ENCODE assay signal across 17 cellular contexts in the genomic region with DNA sequence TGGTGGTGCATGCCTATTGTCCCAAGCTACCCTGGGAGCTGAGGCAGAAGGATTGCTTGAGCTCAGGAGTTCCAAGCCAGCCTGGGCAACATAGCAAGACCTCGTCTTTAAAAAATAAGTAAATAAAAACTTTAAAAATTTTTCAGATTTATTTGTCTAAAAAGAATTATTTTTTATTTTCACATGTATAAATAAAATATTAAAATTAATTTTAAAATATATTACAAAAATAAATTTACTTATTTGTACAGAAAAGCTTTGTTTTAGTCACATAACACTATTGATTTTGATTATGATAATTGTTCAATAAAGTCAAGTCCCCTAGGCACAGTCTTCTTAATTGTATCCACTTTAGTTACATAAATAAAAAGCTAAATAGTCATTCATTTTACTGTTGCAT.
A peak's percentile ranks its signal among the peaks of the same experiment; 100 is the strongest.
DNase-seq lines count a peak whose midpoint lies in the region; ATAC-seq, FAIRE-seq and TF ChIP-seq lines count a peak whose summit lies in the region.
"Had no signal": no experiment of that assay in that cellular context is flagged by ENCODE, and none has a peak within 500 bp of the region (broad histone marks: within the 10 kb centered on the region; RNA-seq: fewer than 3 reads in every experiment).

No MANE protein-coding gene starts in this region.

- no peak overlapping the region for H3K4me2 ChIP-seq in hepatocyte
- H3K4me2 ChIP-seq: BLaER1 treated with 17β-estradiol and CSF1 and Interleukin-3, amounts not matched to agents 10 nM and 100 nM had no signal

- POLR2A ChIA-PET in WTC11 (lab: Charles Lee), result no interaction called here
- POLR2A ChIA-PET in activated CD8-positive, alpha-beta T cell treated with anti-CD3 and anti-CD28 coated beads for 36 hours (lab: Charles Lee), result no interaction called here

- H4K20me1 ChIP-seq in hepatocyte (ENCODE audit: insufficient read depth, poor library complexity, severe bottlenecking), result no peaks in the 10 kb centered on the region
- H4K20me1 ChIP-seq: BLaER1 treated with 17β-estradiol and CSF1 and Interleukin-3, amounts not matched to agents 10 nM and 100 nM had no signal

- H3K4me3 Mint-ChIP-seq in WTC11, result no peak overlapping the region
- H3K4me3 Mint-ChIP-seq in activated CD8-positive, alpha-beta T cell treated with anti-CD3 and anti-CD28 coated beads for 36 hours, result no peak overlapping the region
- H3K4me3 Mint-ChIP-seq: CD4-positive, CD25-positive, alpha-beta regulatory T cell; HFFc6 had no signal

- H3K27me3 ChIP-seq in hepatocyte, result no peaks in the 10 kb centered on the region
- H3K27me3 ChIP-seq in psoas muscle (ENCODE audit: insufficient read depth in 3 of 3, low read length in 2 of 3), result no peaks in the 10 kb centered on the region
- H3K27me3 ChIP-seq: BLaER1 treated with 17β-estradiol and CSF1 and Interleukin-3, amounts not matched to agents 10 nM and 100 nM had no signal

- no peak overlapping the region for H2AFZ ChIP-seq in hepatocyte

- DNase-seq in WTC11 (ENCODE audit: low spot score) (no peak), hepatocyte (ENCODE audit: low spot score) (no peak), psoas muscle (no peak), SIG-M5 (lab: John Stamatoyannopoulos, UW) (no peak)
- DNase-seq in activated CD8-positive, alpha-beta T cell treated with anti-CD3 and anti-CD28 coated beads for 36 hours, result no peak
- DNase-seq: 8988T, ACHN, DMS79, HCEC 1CT, HFFc6, IMR-90 had no signal

- no peaks in the 10 kb centered on the region for H3K9me3 ChIP-seq in hepatocyte (ENCODE audit: low read depth)
- no peaks in the 10 kb centered on the region for H3K9me3 ChIP-seq in psoas muscle
- H3K9me3 ChIP-seq: BLaER1 treated with 17β-estradiol and CSF1 and Interleukin-3, amounts not matched to agents 10 nM and 100 nM had no signal

- no peaks in the 10 kb centered on the region for H3K9me3 Mint-ChIP-seq in WTC11
- no peaks in the 10 kb centered on the region for H3K9me3 Mint-ChIP-seq in activated CD8-positive, alpha-beta T cell treated with anti-CD3 and anti-CD28 coated beads for 36 hours
- H3K9me3 Mint-ChIP-seq: CD4-positive, CD25-positive, alpha-beta regulatory T cell; HFFc6 had no signal

- TF ChIP-seq CTCF in WTC11 (IDR thresholded peaks at IDR 0.05) (no peak), hepatocyte (IDR thresholded peaks at IDR 0.05; ENCODE audit: poor library complexity) (no peak), psoas muscle (IDR thresholded peaks at IDR 0.05) (no peak)
- TF ChIP-seq CTCF in activated CD8-positive, alpha-beta T cell treated with anti-CD3 and anti-CD28 coated beads for 36 hours (IDR thresholded peaks at IDR 0.05), result no peak

- H3K27ac ChIP-seq in hepatocyte (peak overlapping the region; percentile 59), psoas muscle (peak overlapping the region; percentile 81)
- H3K27ac ChIP-seq: BLaER1 treated with 17β-estradiol and CSF1 and Interleukin-3, amounts not matched to agents 10 nM and 100 nM had no signal

- intact Hi-C loops in psoas muscle (cut with DNase I), result no loop called here
- intact Hi-C loops in activated CD8-positive, alpha-beta T cell treated with anti-CD3 and anti-CD28 coated beads for 36 hours (cut with micrococcal nuclease), result no loop called here

- peaks cover 14% of the 10 kb centered on the region for H3K4me1 Mint-ChIP-seq in WTC11
- H3K4me1 Mint-ChIP-seq in activated CD8-positive, alpha-beta T cell treated with anti-CD3 and anti-CD28 coated beads for 36 hours (ENCODE audit: low read depth), result peaks cover 7% of the 10 kb centered on the region

- FAIRE-seq in G401.6 (lab: Jason Lieb, UNC), result peak; percentile 81
- FAIRE-seq: GM12892 had no signal

- H3K9me2 ChIP-seq in hepatocyte (replicated peaks; ENCODE audit: insufficient read depth), result no peaks in the 10 kb centered on the region

- H3K36me3 ChIP-seq in hepatocyte (replicated peaks; ENCODE audit: insufficient read depth, low read depth) (no peaks in the 10 kb centered on the region), psoas muscle (ENCODE audit: insufficient read depth in 1 of 2, low read depth in 1 of 2) (no peaks in the 10 kb centered on the region)

- 91% methylated on average over 1 of the region's 1 CpG for WGBS in hepatocyte (ENCODE audit: low lambda C conversion rate, missing lambda C conversion rate)
- 85 to 97% (median 94%) methylated on average over 1 of the region's 1 CpG for WGBS in psoas muscle, 3 donors

- H3K79me2 ChIP-seq in hepatocyte, result no peaks in the 10 kb centered on the region

- H3K27me3 Mint-ChIP-seq in WTC11 (ENCODE audit: low read depth), result no peaks in the 10 kb centered on the region
- H3K27me3 Mint-ChIP-seq in activated CD8-positive, alpha-beta T cell treated with anti-CD3 and anti-CD28 coated beads for 36 hours, result no peaks in the 10 kb centered on the region
- H3K27me3 Mint-ChIP-seq: CD4-positive, CD25-positive, alpha-beta regulatory T cell had no signal

- H3K36me3 Mint-ChIP-seq in WTC11, result no peaks in the 10 kb centered on the region
- H3K36me3 Mint-ChIP-seq in activated CD8-positive, alpha-beta T cell treated with anti-CD3 and anti-CD28 coated beads for 36 hours (ENCODE audit: low read depth), result peaks cover 2% of the 10 kb centered on the region

- H3K4me1 ChIP-seq in hepatocyte (ENCODE audit: insufficient read depth) (peaks cover 53% of the 10 kb centered on the region), psoas muscle (peaks cover 77% of the 10 kb centered on the region)

- ATAC-seq in WTC11, result no peak
- ATAC-seq in psoas muscle, result no peak
- no peak for ATAC-seq in GM19463 (IDR thresholded peaks at IDR 0.05; ENCODE audit: unreplicated experiment)
- no peak for ATAC-seq in HG03108 (IDR thresholded peaks at IDR 0.05; ENCODE audit: unreplicated experiment)
- no peak for ATAC-seq in activated CD8-positive, alpha-beta T cell treated with anti-CD3 and anti-CD28 coated beads for 36 hours

- no peak overlapping the region for H3K27ac Mint-ChIP-seq in WTC11
- H3K27ac Mint-ChIP-seq in activated CD8-positive, alpha-beta T cell treated with anti-CD3 and anti-CD28 coated beads for 36 hours, result no peak overlapping the region
- H3K27ac Mint-ChIP-seq: CD4-positive, CD25-positive, alpha-beta regulatory T cell; HFFc6 had no signal

- H3K4me3 ChIP-seq in hepatocyte (no peak overlapping the region), psoas muscle (no peak overlapping the region)
- H3K4me3 ChIP-seq: BLaER1 treated with 17β-estradiol and CSF1 and Interleukin-3, amounts not matched to agents 10 nM and 100 nM had no signal

- CTCF ChIA-PET in WTC11 (lab: Charles Lee), result interaction anchor here (1.3 kb wide), 1 partner anchor 185 kb away, joined by 4 read pairs; no protein-coding TSS in a partner anchor
- CTCF ChIA-PET in activated CD8-positive, alpha-beta T cell treated with anti-CD3 and anti-CD28 coated beads for 36 hours (lab: Charles Lee), result interaction anchor here (0.8 to 1.6 kb wide), 4 partner anchors 9 to 197 kb away, joined by 3 to 4 read pairs (median 3); no protein-coding TSS in a partner anchor

TF ChIP-seq in WTC11, 78 proteins besides CTCF, POLR2A, EP300 and RAD21:
- peak; percentile 94 for TF ChIP-seq HMGA2 (CRISPR knock-in tag; IDR thresholded peaks at IDR 0.05)
- TF ChIP-seq ZNF121 (CRISPR knock-in tag; IDR thresholded peaks at IDR 0.05), result no peak
